ENCODE assay signal across 9 cellular contexts in genomic region chr5:171418982-171419662, GRCh38. TPM values are rescaled to one million over a fixed set of nuclear protein-coding genes. Genes with fewer than 3 reads are reported as not detected.
A peak's percentile ranks its signal among the peaks of the same experiment; 100 is the strongest.
DNase-seq lines count a peak whose midpoint lies in the region; ATAC-seq, FAIRE-seq and TF ChIP-seq lines count a peak whose summit lies in the region.
"Had no signal": no experiment of that assay in that cellular context is flagged by ENCODE, and none has a peak within 500 bp of the region (broad histone marks: within the 10 kb centered on the region; RNA-seq: fewer than 3 reads in every experiment).

A gene with protein sequence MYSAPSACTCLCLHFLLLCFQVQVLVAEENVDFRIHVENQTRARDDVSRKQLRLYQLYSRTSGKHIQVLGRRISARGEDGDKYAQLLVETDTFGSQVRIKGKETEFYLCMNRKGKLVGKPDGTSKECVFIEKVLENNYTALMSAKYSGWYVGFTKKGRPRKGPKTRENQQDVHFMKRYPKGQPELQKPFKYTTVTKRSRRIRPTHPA (plus strand): TSS chr5:171419647. CDS start chr5:171420200, 553 bp downstream.

- POLR2A ChIA-PET in endothelial cell of umbilical vein (lab: Charles Lee), result interaction anchor here (1.2 to 1.4 kb wide), 2 partner anchors 32 to 487 kb away, joined by 3 to 4 read pairs; partner anchors contain the start of gene NPM1

- H3K27ac ChIP-seq in CD4-positive, CD25-positive, alpha-beta regulatory T cell (ENCODE audit: insufficient read depth, low read length, poor library complexity, severe bottlenecking), result no peak within 1 kb of the TSS
- no peak within 1 kb of the TSS for H3K27ac ChIP-seq in endothelial cell of umbilical vein (ENCODE audit: insufficient read depth, low read depth, low read length)
- H3K27ac ChIP-seq in thyroid gland, result peak within 1 kb of the TSS; percentile 1 to 63 (median 29)

- H3K79me2 ChIP-seq in endothelial cell of umbilical vein (ENCODE audit: control insufficient read depth, insufficient read depth, low read length), result no peaks in the 10 kb centered on the region

- peak within 1 kb of the TSS; percentile 9 for H2AFZ ChIP-seq in endothelial cell of umbilical vein (ENCODE audit: low read depth, low read length)

- peaks cover 28% of the 10 kb centered on the region for H3K27me3 Mint-ChIP-seq in CD4-positive, CD25-positive, alpha-beta regulatory T cell
- peaks cover 10% of the 10 kb centered on the region for H3K27me3 Mint-ChIP-seq in IgD-negative memory B cell

- H3K4me1 Mint-ChIP-seq in CD4-positive, CD25-positive, alpha-beta regulatory T cell, result peaks cover 0 to 22% (median 2%) of the 10 kb centered on the region in 4 donors
- H3K4me1 Mint-ChIP-seq in IgD-negative memory B cell, result peaks cover 5 to 13% (median 6%) of the 10 kb centered on the region in 3 donors

- WGBS in thyroid gland, 2 donors, result 2% methylated on average over 27 to 33 of the region's 70 CpGs

- H3K27ac Mint-ChIP-seq in CD4-positive, CD25-positive, alpha-beta regulatory T cell, result peak within 1 kb of the TSS in 1 of 3 donors; percentile 91
- peak within 1 kb of the TSS in 1 of 3 donors; percentile 56 for H3K27ac Mint-ChIP-seq in IgD-negative memory B cell

- no peaks in the 10 kb centered on the region for H4K20me1 ChIP-seq in endothelial cell of umbilical vein (replicated peaks; ENCODE audit: control insufficient read depth, extremely low read depth, insufficient read depth, low read length)

- peaks cover 0 to 1% (median 0%) of the 10 kb centered on the region in 7 donors for H3K9me3 Mint-ChIP-seq in CD4-positive, CD25-positive, alpha-beta regulatory T cell
- no peaks in the 10 kb centered on the region for H3K9me3 Mint-ChIP-seq in IgD-negative memory B cell

- H3K4me2 ChIP-seq in endothelial cell of umbilical vein (ENCODE audit: insufficient read depth, low read length), result peak within 1 kb of the TSS; percentile 71

- no peaks in the 10 kb centered on the region for H3K27me3 ChIP-seq in CD4-positive, CD25-positive, alpha-beta regulatory T cell (ENCODE audit: control insufficient read depth, insufficient read depth, low read length)
- H3K27me3 ChIP-seq in endothelial cell of umbilical vein (ENCODE audit: control insufficient read depth in 2 of 2, insufficient read depth in 2 of 2, low read length in 2 of 2), result peaks cover 5 to 25% of the 10 kb centered on the region in 2 experiments
- no peaks in the 10 kb centered on the region for H3K27me3 ChIP-seq in thyroid gland

- dilution Hi-C loops in endothelial cell of umbilical vein (cut with MboI; ENCODE audit: extremely low pct_ligation_motif_present, low sequenced_read_pairs), result no loop called here

- H3K4me1 ChIP-seq in CD4-positive, CD25-positive, alpha-beta regulatory T cell (ENCODE audit: control insufficient read depth, insufficient read depth, low read length, poor library complexity, severe bottlenecking), result peaks cover 26% of the 10 kb centered on the region
- H3K4me1 ChIP-seq in endothelial cell of umbilical vein (ENCODE audit: control insufficient read depth, extremely low read depth, insufficient read depth, low read length) (peaks cover 13% of the 10 kb centered on the region), mucosa of descending colon (ENCODE audit: low read depth) (peaks cover 23% of the 10 kb centered on the region), thyroid gland (peaks cover 27 to 47% of the 10 kb centered on the region in 2 donors)

- no peaks in the 10 kb centered on the region for H3K9me3 ChIP-seq in CD4-positive, CD25-positive, alpha-beta regulatory T cell (ENCODE audit: control insufficient read depth in 2 of 2, low read length in 2 of 2)
- no peaks in the 10 kb centered on the region for H3K9me3 ChIP-seq in endothelial cell of umbilical vein (replicated peaks; ENCODE audit: control insufficient read depth, insufficient read depth, low read length)
- H3K9me3 ChIP-seq in mucosa of descending colon, result no peaks in the 10 kb centered on the region
- H3K9me3 ChIP-seq in thyroid gland, result no peaks in the 10 kb centered on the region

- peak; percentile 26 to 71 (median 40) for DNase-seq in CD4-positive, CD25-positive, alpha-beta regulatory T cell
- peak; percentile 41 for DNase-seq in endothelial cell of umbilical vein (ENCODE audit: low read depth, low spot score)
- DNase-seq in mucosa of descending colon, result peak in 2 of 3 donors; percentile 28 to 65
- DNase-seq in thyroid gland, result peak; percentile 46 to 63

- peak within 1 kb of the TSS; percentile 26 for H3K4me3 ChIP-seq in CD4-positive, CD25-positive, alpha-beta regulatory T cell (ENCODE audit: low read depth, low read length)
- H3K4me3 ChIP-seq in WI38 (ENCODE audit: low read depth, low read length) (peak within 1 kb of the TSS; percentile 50), endothelial cell of umbilical vein (replicated peaks in 1 of 3; ENCODE audit: insufficient read depth in 1 of 3, low read depth in 1 of 3, low read length in 3 of 3) (peak within 1 kb of the TSS in 1 of 3 experiments; percentile 23), mucosa of descending colon (no peak within 1 kb of the TSS), thyroid gland (replicated peaks in 1 of 3) (peak within 1 kb of the TSS in 1 of 3 donors; percentile 18)

- intact Hi-C loops in endothelial cell of umbilical vein (cut with micrococcal nuclease), result loop anchor here (1.0 to 5.0 kb wide), 11 partner anchors 65 to 863 kb away; partner anchors contain the start of genes FBXW11 and UBTD2
- intact Hi-C loops in mucosa of descending colon (cut with DNase I, micrococcal nuclease), result loop anchor here (5.0 to 10.0 kb wide), 2 partner anchors 476 to 488 kb away; no protein-coding TSS in a partner anchor
- intact Hi-C loops in thyroid gland (cut with DNase I), result loop anchor here (5.0 kb wide), 1 partner anchor 488 kb away; no protein-coding TSS in a partner anchor

- H3K4me3 Mint-ChIP-seq in CD4-positive, CD25-positive, alpha-beta regulatory T cell, result peak within 1 kb of the TSS; percentile 76 to 87 (median 84)
- H3K4me3 Mint-ChIP-seq in IgD-negative memory B cell, result peak within 1 kb of the TSS; percentile 80 to 89 (median 85)

- ATAC-seq in CD4-positive, CD25-positive, alpha-beta regulatory T cell (ENCODE audit: low read depth in 2 of 2), result peak; percentile 17 to 26
- ATAC-seq in GM19438 (IDR thresholded peaks at IDR 0.05; ENCODE audit: low read depth, unreplicated experiment) (peak; percentile 35), mucosa of descending colon (peak; percentile 48), HG03378 (IDR thresholded peaks at IDR 0.05; ENCODE audit: unreplicated experiment) (no peak)

- TF ChIP-seq CTCF in WI38 (IDR thresholded peaks at IDR 0.05; ENCODE audit: low read depth, low read length) (no peak), endothelial cell of umbilical vein (IDR thresholded peaks at IDR 0.05; ENCODE audit: extremely low read depth in 1 of 2, insufficient read depth in 1 of 2, low read depth in 1 of 2, low read length in 2 of 2) (no peak), mucosa of descending colon (IDR thresholded peaks at IDR 0.05) (no peak), thyroid gland (IDR thresholded peaks at IDR 0.05) (no peak)

- TF ChIP-seq POLR2A in endothelial cell of umbilical vein (IDR thresholded peaks at IDR 0.05; ENCODE audit: low read depth, low read length) (no peak), thyroid gland (IDR thresholded peaks at IDR 0.05) (no peak)

- no peaks in the 10 kb centered on the region for H3K36me3 Mint-ChIP-seq in CD4-positive, CD25-positive, alpha-beta regulatory T cell
- no peaks in the 10 kb centered on the region for H3K36me3 Mint-ChIP-seq in IgD-negative memory B cell

- no peak within 1 kb of the TSS for H3K9ac ChIP-seq in endothelial cell of umbilical vein (replicated peaks; ENCODE audit: extremely low read depth, insufficient read depth, low read length)

- FAIRE-seq in endothelial cell of umbilical vein (lab: Jason Lieb, UNC), result no peak

- CTCF ChIA-PET in endothelial cell of umbilical vein (lab: Charles Lee), result interaction anchor here (0.6 to 3.2 kb wide), 55 partner anchors 9 to 873 kb away, joined by 3 to 77 read pairs (median 4); partner anchors contain the start of genes FBXW11, STK10 and UBTD2

- peaks cover 4% of the 10 kb centered on the region for H3K36me3 ChIP-seq in CD4-positive, CD25-positive, alpha-beta regulatory T cell (ENCODE audit: control insufficient read depth, insufficient read depth, low read length)
- H3K36me3 ChIP-seq in endothelial cell of umbilical vein (ENCODE audit: control insufficient read depth in 2 of 2, extremely low read depth in 1 of 2, insufficient read depth in 2 of 2, low read length in 2 of 2) (no peaks in the 10 kb centered on the region), mucosa of descending colon (ENCODE audit: low read depth) (no peaks in the 10 kb centered on the region), thyroid gland (no peaks in the 10 kb centered on the region)

- H3K9me1 ChIP-seq in endothelial cell of umbilical vein (replicated peaks; ENCODE audit: control insufficient read depth, extremely low read depth, insufficient read depth, low read length), result no peaks in the 10 kb centered on the region

- BruUV-seq in endothelial cell of umbilical vein (replicated peaks; lab: Mats Ljungman, UMichigan), result no TSS peak

TF ChIP-seq in endothelial cell of umbilical vein, 7 proteins besides CTCF, POLR2A, EP300 and RAD21 (continues in another document):
- TF ChIP-seq, protein P1, sequence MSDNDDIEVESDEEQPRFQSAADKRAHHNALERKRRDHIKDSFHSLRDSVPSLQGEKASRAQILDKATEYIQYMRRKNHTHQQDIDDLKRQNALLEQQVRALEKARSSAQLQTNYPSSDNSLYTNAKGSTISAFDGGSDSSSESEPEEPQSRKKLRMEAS (IDR thresholded peaks at IDR 0.05; ENCODE audit: insufficient read depth, insufficient read length), result no peak
- TF ChIP-seq MYC (IDR thresholded peaks at IDR 0.05; ENCODE audit: low read depth, low read length) (no peak), EZH2 (IDR thresholded peaks at IDR 0.05; ENCODE audit: borderline replicate concordance, low read depth, low read length, severe bottlenecking) (no peak), FOS (IDR thresholded peaks at IDR 0.05; ENCODE audit: borderline replicate concordance, insufficient read depth, low read length) (no peak), GATA2 (IDR thresholded peaks at IDR 0.05; ENCODE audit: insufficient read depth, insufficient read length, low read depth, low read length) (no peak), POLR2AphosphoS5 (IDR thresholded peaks at IDR 0.05; ENCODE audit: insufficient read depth, low read depth, low read length) (no peak)

RNA-seq across cellular contexts. Expression of the gene that starts here (rescaled TPM):
- total RNA-seq in CD4-positive, CD25-positive, alpha-beta regulatory T cell, result 0.57 TPM
- under 1 TPM in 1 of 4 donors, not detected in 3; 0.18 TPM for polyA plus RNA-seq in CD4-positive, CD25-positive, alpha-beta regulatory T cell
- polyA plus RNA-seq in IgD-negative memory B cell, result not detected
- total RNA-seq in endothelial cell of umbilical vein, result 0.27 TPM in 1 of 2 replicates, not detected in the other
- 0.04 and 0.13 TPM in 2 replicates for polyA plus RNA-seq in endothelial cell of umbilical vein
- polyA plus RNA-seq in endothelial cell of umbilical vein (2011; cell fraction: cytosol; rRNA removed), result 0.05 TPM in 1 of 2 replicates, not detected in the other
- polyA plus RNA-seq in endothelial cell of umbilical vein (2011; cell fraction: nucleus; rRNA removed), result 0.10 and 0.22 TPM in 2 replicates
- polyA plus RNA-seq in endothelial cell of umbilical vein (2012), result 0.19 TPM in 1 of 2 replicates, not detected in the other
- polyA minus RNA-seq in endothelial cell of umbilical vein, result 0.08 TPM in 1 of 2 replicates, not detected in the other
- polyA minus RNA-seq in endothelial cell of umbilical vein (2011; cell fraction: cytosol; rRNA and poly(A)+ RNA removed), result not detected
- polyA minus RNA-seq in endothelial cell of umbilical vein (2011; cell fraction: nucleus; rRNA and poly(A)+ RNA removed), result not detected in 2 replicates
- under 1 TPM in 2 of 3 donors, not detected in 1; 0.16 to 0.63 TPM for total RNA-seq in mucosa of descending colon
- total RNA-seq in thyroid gland, result 1 to 10 TPM in 2 of 4 donors, under 1 TPM in 1, not detected in 1; 0.67 to 1.4 (median 1.0) TPM
- total RNA-seq: SK-MEL-5 had no signal

Comparison
In these comparisons a context has a peak if more than half of its experiments do, and no peak if none do; other contexts are left out.
1. Peak in DNase-seq, ATAC-seq and H3K4me3 ChIP-seq in CD4-positive, CD25-positive, alpha-beta regulatory T cell; RNA of the gene not detected or under 1 TPM.
2. Peak in DNase-seq and H3K4me2 ChIP-seq in endothelial cell of umbilical vein; RNA of the gene not detected or under 1 TPM.
3. Peak in DNase-seq and ATAC-seq in mucosa of descending colon; RNA of the gene not detected or under 1 TPM.
4. H3K27ac ChIP-seq: peak in thyroid gland (3 of 3); none in CD4-positive, CD25-positive, alpha-beta regulatory T cell (single experiment) and endothelial cell of umbilical vein (single experiment).
5. Peak in every context shown above with its lines, with median percentiles within 50 percentile points of each other: DNase-seq.